ENCODE assay signal across 30 cellular contexts in the genomic region with DNA sequence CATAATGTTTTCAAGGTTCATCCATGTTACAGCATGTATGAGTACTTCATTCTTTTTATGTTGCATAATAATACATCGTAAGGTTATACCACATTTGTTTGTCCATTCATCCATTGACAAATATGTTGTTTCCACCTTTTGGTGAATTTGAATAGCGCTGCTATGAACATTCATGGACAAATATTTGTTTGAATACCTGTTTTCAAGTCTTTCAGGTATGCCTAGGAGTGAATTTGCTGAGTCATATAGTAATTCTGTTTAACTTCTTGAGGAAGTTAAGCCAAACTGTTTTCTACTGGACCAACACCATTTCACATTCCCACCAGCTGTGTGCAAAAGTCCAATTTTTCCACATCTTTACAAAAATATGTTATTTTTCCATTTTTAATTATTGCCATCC. TPM values are rescaled to one million over a fixed set of nuclear protein-coding genes. Genes with fewer than 3 reads are reported as not detected.
"Had no signal": no experiment of that assay in that cellular context is flagged by ENCODE, and none has a peak within 500 bp of the region (broad histone marks: within the 10 kb centered on the region; RNA-seq: fewer than 3 reads in every experiment).

No MANE protein-coding gene starts in this region.

- H3K4me1 ChIP-seq: SJSA1 had no signal

- H3K4me3 ChIP-seq: cardiac muscle cell, SJSA1 had no signal

- H3K27ac ChIP-seq: cardiac muscle cell, SJSA1 had no signal

- H3K9me3 ChIP-seq: SJSA1 had no signal

- H3K36me3 ChIP-seq: cardiac muscle cell, SJSA1 had no signal

- H3K27me3 ChIP-seq: cardiac muscle cell, SJSA1 had no signal

- FAIRE-seq: astrocyte, RCC 7860 had no signal

- ATAC-seq: activated CD8-positive, alpha-beta memory T cell treated with anti-CD3 and anti-CD28 coated beads, Interleukin-2, amount 10 ng/mL, durations not matched to agents 7 days and 5 days; SK-N-SH treated with all-trans-retinoic acid at 6 μM for 48 hours; T-helper 17 cell; WTC11 had no signal

- DNase-seq: activated CD4-positive, alpha-beta T cell treated with anti-CD3 and anti-CD28 coated beads for 48 hours; activated CD4-positive, alpha-beta T cell treated with anti-CD3 and anti-CD28 coated beads, Interleukin-2, amount 50 U/mL, for 4 hours; activated CD4-positive, CD25-positive, alpha-beta regulatory T cell treated with anti-CD3 and anti-CD28 coated beads, Interleukin-2, amount 50 U/mL, for 72 hours; activated CD8-positive, alpha-beta memory T cell treated with anti-CD3 and anti-CD28 coated beads, Interleukin-2, amount 10 ng/mL, durations not matched to agents 7 days and 5 days; activated effector memory CD4-positive, alpha-beta T cell treated with anti-CD3 and anti-CD28 coated beads, Interleukin-2, amount 50 U/mL, for 16 hours; activated naive CD4-positive, alpha-beta T cell treated with anti-CD3 and anti-CD28 coated beads for 36 hours; activated T-cell treated with anti-CD3 and anti-CD28 coated beads, Interleukin-2, amount 50 U/mL, for 24 hours; amygdala; KG1; NCI-H1092 treated with DMSO at 0.1 percent for 48 hours; NCI-H1436; NCI-H1694 treated with DMSO at 0.1 percent for 48 hours; NCI-H2029 treated with DMSO at 0.1 percent for 48 hours; NCI-H345; NCI-H510A; NCI-H526 treated with DMSO at 0.1 percent for 48 hours; NCI-H82; SHP77; SW 1271; T-helper 17 cell; T-helper 9 cell had no signal

RNA-seq across cellular contexts. Expression of gene IRS4, which starts 31.5 kb away (rescaled TPM):
- total RNA-seq: activated naive CD4-positive, alpha-beta T cell treated with anti-CD3 and anti-CD28 coated beads for 36 hours; cardiac muscle cell; LHCN-M2; MCF 10A; OCI-LY7; SJSA1; T-helper 17 cell had no signal
- polyA plus RNA-seq: cardiac muscle cell had no signal
